Comparison of ENCODE assay signal across 16 cellular contexts in genomic region chr10:95035343-95036283, GRCh38. TPM values are rescaled to one million over a fixed set of nuclear protein-coding genes. Genes with fewer than 3 reads are reported as not detected.
"Had no signal": no experiment of that assay in that cellular context is flagged by ENCODE, and none has a peak within 500 bp of the region (broad histone marks: within the 10 kb centered on the region; RNA-seq: fewer than 3 reads in every experiment).

No MANE protein-coding gene starts in this region.

- H3K9me3 ChIP-seq: breast epithelium, mucosa of descending colon, neutrophil, right atrium auricular region, tibial nerve had no signal

- H3K27ac ChIP-seq: breast epithelium, neutrophil, right atrium auricular region, tibial nerve had no signal

- H3K27me3 ChIP-seq: breast epithelium, neutrophil, right atrium auricular region, tibial nerve had no signal

- H3K4me1 ChIP-seq: breast epithelium, right atrium auricular region, tibial nerve had no signal

- ATAC-seq: activated CD8-positive, alpha-beta T cell treated with anti-CD3 and anti-CD28 coated beads for 36 hours; activated T-cell treated with anti-CD3 and anti-CD28 coated beads, Interleukin-2, amount 50 U/mL, for 72 hours; mucosa of descending colon; naive thymus-derived CD8-positive, alpha-beta T cell; stimulated activated effector memory CD8-positive, alpha-beta T cell treated with anti-CD3 and anti-CD28 coated beads, Interleukin-12 subunit alpha, Interleukin-12 subunit beta, amount 100 ng/mL, for 72 hours had no signal

- H3K36me3 ChIP-seq: breast epithelium, neutrophil, right atrium auricular region, tibial nerve had no signal

- DNase-seq: activated CD8-positive, alpha-beta memory T cell treated with anti-CD3 and anti-CD28 coated beads, Interleukin-2, amount 50 U/mL, for 4 hours; activated CD8-positive, alpha-beta T cell treated with anti-CD3 and anti-CD28 coated beads for 36 hours; activated naive CD8-positive, alpha-beta T cell treated with anti-CD3 and anti-CD28 coated beads, Interleukin-2, amount 10 ng/mL, durations not matched to agents 7 days and 5 days; activated T-cell treated with anti-CD3 and anti-CD28 coated beads, Interleukin-2, amount 50 U/mL, for 72 hours; anterior cingulate cortex; dermis blood vessel endothelial cell; hypothalamus; kidney glomerular epithelial cell; mucosa of descending colon; naive thymus-derived CD8-positive, alpha-beta T cell had no signal

- H3K4me3 ChIP-seq: breast epithelium, mucosa of descending colon, right atrium auricular region, tibial nerve had no signal

RNA-seq across cellular contexts. Expression of gene CYP2C8, which starts 33.7 kb away (rescaled TPM):
- total RNA-seq: activated naive CD8-positive, alpha-beta T cell treated with anti-CD3 and anti-CD28 coated beads, Interleukin-2, amount 10 ng/mL, durations not matched to agents 7 days and 5 days; glomerular endothelial cell; right atrium auricular region had no signal
